ENCODE assay signal across 1 cellular context in genomic region chr5:112386716-112387115, GRCh38.
TF ChIP-seq lines count a peak whose summit lies in the region.

No MANE protein-coding gene starts in this region.

TF ChIP-seq in HEK293, 187 proteins besides CTCF, POLR2A, EP300 and RAD21 (continued from another document):
- no peak for TF ChIP-seq HOXC10 (CRISPR knock-in tag; IDR thresholded peaks at IDR 0.05)
